ENCODE assay signal across 28 cellular contexts in the genomic region with DNA sequence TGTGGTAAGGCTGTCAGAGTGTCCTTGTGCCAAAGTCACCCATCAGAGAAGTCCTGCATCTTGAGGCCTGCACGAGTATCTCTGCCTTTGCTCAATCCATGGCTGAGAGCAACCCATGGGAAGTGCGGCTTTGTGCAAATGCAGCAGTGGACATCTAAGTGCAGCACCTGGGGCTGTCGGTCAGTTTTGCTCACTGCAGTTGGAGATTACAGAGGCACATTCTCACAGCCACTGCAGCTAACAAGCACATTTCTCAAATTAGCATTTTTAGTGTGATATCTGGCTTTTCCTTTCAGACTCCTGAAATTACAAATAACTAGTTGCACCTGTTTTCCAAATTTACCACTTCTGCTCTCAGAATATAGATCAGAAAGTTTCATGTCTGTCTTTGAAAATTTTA.
"Had no signal": no experiment of that assay in that cellular context is flagged by ENCODE, and none has a peak within 500 bp of the region (broad histone marks: within the 10 kb centered on the region; RNA-seq: fewer than 3 reads in every experiment).

No MANE protein-coding gene starts in this region.

- H3K4me3 ChIP-seq: coronary artery, dorsolateral prefrontal cortex, hepatocyte, mucosa of descending colon, psoas muscle, sigmoid colon, smooth muscle cell, tibial nerve had no signal

- H3K27ac Mint-ChIP-seq: activated naive CD4-positive, alpha-beta T cell treated with anti-CD3 and anti-CD28 coated beads, Interleukin-2, amount 10 ng/mL, durations not matched to agents 7 days and 5 days; activated T-helper 1 cell treated with anti-CD3 and anti-CD28 coated beads, Interleukin-12 subunit alpha, Interleukin-12 subunit beta, Interleukin-2, Interleukin-4 antibody, amounts not matched to agents 30 ng/mL and 10 ng/mL and 1 ng/mL, durations not matched to agents 14 hours and 24 hours and 36 hours; nephron progenitor cell; stimulated activated memory B cell treated with anti-CD40 and anti-IgM and Interleukin-4, amounts not matched to agents 10 μg/mL and 1 μg/mL and 100 μg/mL, for 72 hours; T-cell had no signal

- H3K9me3 Mint-ChIP-seq: activated naive CD4-positive, alpha-beta T cell treated with anti-CD3 and anti-CD28 coated beads, Interleukin-2, amount 10 ng/mL, durations not matched to agents 7 days and 5 days; activated T-helper 1 cell treated with anti-CD3 and anti-CD28 coated beads, Interleukin-12 subunit alpha, Interleukin-12 subunit beta, Interleukin-2, Interleukin-4 antibody, amounts not matched to agents 30 ng/mL and 10 ng/mL and 1 ng/mL, durations not matched to agents 14 hours and 24 hours and 36 hours; nephron progenitor cell; T-cell had no signal

- H3K4me1 ChIP-seq: parathyroid adenoma, psoas muscle, sigmoid colon, tibial nerve had no signal

- H3K4me2 ChIP-seq: hepatocyte, smooth muscle cell had no signal

- H3K4me3 Mint-ChIP-seq: activated naive CD4-positive, alpha-beta T cell treated with anti-CD3 and anti-CD28 coated beads, Interleukin-2, amount 10 ng/mL, durations not matched to agents 7 days and 5 days; activated T-helper 1 cell treated with anti-CD3 and anti-CD28 coated beads, Interleukin-12 subunit alpha, Interleukin-12 subunit beta, Interleukin-2, Interleukin-4 antibody, amounts not matched to agents 30 ng/mL and 10 ng/mL and 1 ng/mL, durations not matched to agents 14 hours and 24 hours and 36 hours; naive B cell; nephron progenitor cell; stimulated activated memory B cell treated with anti-CD40 and anti-IgM and Interleukin-4, amounts not matched to agents 10 μg/mL and 1 μg/mL and 100 μg/mL, for 72 hours; T-cell had no signal

- H3K36me3 ChIP-seq: brain microvascular endothelial cell, sigmoid colon, tibial nerve had no signal

- H3K36me3 Mint-ChIP-seq: activated naive CD4-positive, alpha-beta T cell treated with anti-CD3 and anti-CD28 coated beads, Interleukin-2, amount 10 ng/mL, durations not matched to agents 7 days and 5 days; stimulated activated memory B cell treated with anti-CD40 and anti-IgM and Interleukin-4, amounts not matched to agents 10 μg/mL and 1 μg/mL and 100 μg/mL, for 72 hours; T-cell had no signal

- H3K79me2 ChIP-seq: hepatocyte, parathyroid adenoma had no signal

- ATAC-seq: left ventricle myocardium superior; mucosa of descending colon; psoas muscle; stimulated activated memory B cell treated with anti-CD40 and anti-IgM and Interleukin-4, amounts not matched to agents 10 μg/mL and 1 μg/mL and 100 μg/mL, for 72 hours; T-cell had no signal

- H3K9me3 ChIP-seq: mucosa of descending colon, psoas muscle, sigmoid colon, tibial nerve had no signal

- H3K9ac ChIP-seq: parathyroid adenoma had no signal

- H3K27ac ChIP-seq: brain microvascular endothelial cell, coronary artery, dorsolateral prefrontal cortex, hepatocyte, parathyroid adenoma, psoas muscle, sigmoid colon, tibial nerve had no signal

- DNase-seq: activated CD4-positive, alpha-beta T cell treated with anti-CD3 and anti-CD28 coated beads for 4 hours; activated CD4-positive, alpha-beta T cell treated with anti-CD3 and anti-CD28 coated beads, Interleukin-2, amount 50 U/mL, for 4 hours; activated gamma-delta T cell; activated naive CD4-positive, alpha-beta T cell treated with anti-CD3 and anti-CD28 coated beads, Interleukin-2, amount 10 ng/mL, durations not matched to agents 7 days and 5 days; amniotic stem cell; brain microvascular endothelial cell; dorsolateral prefrontal cortex; effector memory CD4-positive, alpha-beta T cell; glutamatergic neuron; islet precursor cell; left ventricle myocardium superior; mucosa of descending colon; naive B cell; nephron progenitor cell; nucleus accumbens; psoas muscle; sigmoid colon; stimulated activated CD4-positive, alpha-beta T cell treated with anti-CD3 and anti-CD28 coated beads, Interleukin-1b, Interleukin-23, amount 100 ng/mL, for 48 hours; stimulated activated CD4-positive, alpha-beta T cell treated with anti-CD3 and anti-CD28 coated beads, Interleukin-4, amount 100 ng/mL, for 4 hours; stimulated activated CD8-positive, alpha-beta memory T cell treated with anti-CD3 and anti-CD28 coated beads, Interleukin-4, amount 100 ng/mL, for 48 hours; T-cell had no signal

- H3K4me1 Mint-ChIP-seq: activated naive CD4-positive, alpha-beta T cell treated with anti-CD3 and anti-CD28 coated beads, Interleukin-2, amount 10 ng/mL, durations not matched to agents 7 days and 5 days; nephron progenitor cell; stimulated activated memory B cell treated with anti-CD40 and anti-IgM and Interleukin-4, amounts not matched to agents 10 μg/mL and 1 μg/mL and 100 μg/mL, for 72 hours; T-cell had no signal

- H3K27me3 ChIP-seq: brain microvascular endothelial cell, dorsolateral prefrontal cortex, hepatocyte, sigmoid colon, tibial nerve had no signal

- H2AFZ ChIP-seq: hepatocyte, parathyroid adenoma had no signal

- H3K27me3 Mint-ChIP-seq: activated naive CD4-positive, alpha-beta T cell treated with anti-CD3 and anti-CD28 coated beads, Interleukin-2, amount 10 ng/mL, durations not matched to agents 7 days and 5 days; naive B cell had no signal
